Comparison of ENCODE assay signal across 26 cellular contexts in the genomic region with DNA sequence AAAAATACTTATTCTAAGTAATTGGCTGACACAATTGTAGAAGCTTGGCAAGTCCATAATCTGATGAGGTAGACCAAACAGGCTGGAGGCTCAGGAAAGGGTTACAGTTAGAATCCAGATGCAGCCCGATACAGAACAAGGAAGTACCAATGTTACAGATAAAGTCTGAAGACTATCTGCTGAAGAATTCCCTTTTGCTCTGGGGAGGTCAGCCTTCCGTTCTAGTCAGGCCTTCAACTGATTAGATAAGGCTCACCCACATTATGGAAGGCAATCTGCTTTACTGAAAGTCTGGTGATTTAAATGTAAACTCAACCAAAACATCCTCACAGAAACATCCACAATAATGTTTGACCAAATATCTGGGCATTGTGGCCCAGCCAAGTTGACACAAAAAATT. TPM values are rescaled to one million over a fixed set of nuclear protein-coding genes. Genes with fewer than 3 reads are reported as not detected.
"Had no signal": no experiment of that assay in that cellular context is flagged by ENCODE, and none has a peak within 500 bp of the region (broad histone marks: within the 10 kb centered on the region; RNA-seq: fewer than 3 reads in every experiment).

No MANE protein-coding gene starts in this region.

- H3K4me2 ChIP-seq: KMS-11, PC-9 had no signal

- H3K9me3 ChIP-seq: Peyer's patch, SJCRH30 had no signal

- H3K9ac ChIP-seq: KMS-11 had no signal

- DNase-seq: IMR-90, Kasumi-1, MV-4-11, NCI-H1048, NCI-H1105, NCI-H1417, NCI-H1436 treated with DMSO at 0.1 percent for 48 hours, NCI-H1694 treated with DMSO at 0.1 percent for 48 hours, NCI-H1930, NCI-H2081, NCI-H2107, NCI-H226, NCI-H446, NCI-H510A, NCI-H524 treated with DMSO at 0.1 percent for 48 hours, NCI-H69, NCI-H774, PC-9, Peyer's patch, SHP77 treated with DMSO at 0.1 percent for 48 hours, SJCRH30, T-helper 1 cell had no signal

- H3K27ac ChIP-seq: KMS-11, PC-9, Peyer's patch, SJCRH30 had no signal

- FAIRE-seq: HepG2 had no signal

- H3K4me1 ChIP-seq: Peyer's patch, SJCRH30 had no signal

- H3K4me3 ChIP-seq: PC-9, Peyer's patch, SJCRH30 had no signal

- H2AFZ ChIP-seq: PC-9 had no signal

- ATAC-seq: HepG2, Right ventricle myocardium inferior, SK-N-SH treated with all-trans-retinoic acid at 6 μM for 48 hours had no signal

- H3K27me3 ChIP-seq: Peyer's patch, SJCRH30 had no signal

- H3K36me3 ChIP-seq: Peyer's patch, SJCRH30 had no signal

RNA-seq across cellular contexts. Expression of a gene that starts 7.4 kb away (rescaled TPM):
- total RNA-seq: PC-9, SJCRH30 had no signal
